8 cellular contexts compared by ENCODE assay signal in the genomic region with DNA sequence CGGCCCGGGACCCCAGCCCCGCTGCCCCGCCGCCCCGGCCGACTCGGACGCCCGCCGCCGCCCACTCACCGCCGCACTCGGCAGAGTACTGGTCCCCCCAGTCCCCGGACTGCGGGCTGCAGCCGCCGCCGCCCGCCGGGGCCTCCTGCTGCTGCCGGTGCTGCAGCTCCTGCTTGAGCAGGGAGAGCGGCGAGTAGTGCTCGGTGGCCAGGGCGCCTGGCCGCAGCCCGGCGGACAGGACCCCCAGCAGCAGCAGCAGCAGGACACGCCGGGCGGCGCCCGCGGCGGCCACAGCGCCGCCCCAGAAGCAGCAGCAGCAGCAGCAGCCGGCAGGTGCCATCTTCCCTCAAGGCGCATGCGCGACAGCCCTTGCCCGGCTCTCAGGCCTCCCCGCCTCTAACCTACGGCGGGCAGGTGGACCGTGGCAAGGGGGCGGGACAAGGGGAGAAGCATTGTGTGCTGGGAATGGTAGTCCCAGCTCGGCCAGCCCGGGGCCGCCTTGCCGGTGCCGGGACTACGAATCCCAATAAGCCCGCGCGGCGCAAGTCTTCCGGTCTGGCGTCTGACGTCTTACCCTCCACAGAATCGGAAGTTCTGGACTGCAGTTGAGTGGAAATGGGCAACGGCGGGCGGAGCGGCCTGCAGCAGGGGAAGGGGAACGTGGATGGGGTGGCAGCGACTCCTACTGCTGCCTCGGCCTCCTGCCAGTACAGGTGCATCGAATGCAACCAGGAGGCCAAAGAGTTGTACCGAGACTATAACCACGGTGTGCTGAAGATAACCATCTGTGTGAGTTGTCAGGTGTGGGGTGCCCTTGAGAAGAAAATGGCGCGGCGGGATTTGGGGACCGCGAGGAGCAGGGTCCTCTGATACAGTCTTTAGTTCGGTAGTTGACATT. TPM values are rescaled to one million over a fixed set of nuclear protein-coding genes. Genes with fewer than 3 reads are reported as not detected.
DNase-seq lines count a peak whose midpoint lies in the region; TF ChIP-seq lines count a peak whose summit lies in the region.

A gene (plus strand): TSS at position 604 of the 898 bp plus-strand sequence. CDS start 12 bp downstream, at position 616.
A gene with protein sequence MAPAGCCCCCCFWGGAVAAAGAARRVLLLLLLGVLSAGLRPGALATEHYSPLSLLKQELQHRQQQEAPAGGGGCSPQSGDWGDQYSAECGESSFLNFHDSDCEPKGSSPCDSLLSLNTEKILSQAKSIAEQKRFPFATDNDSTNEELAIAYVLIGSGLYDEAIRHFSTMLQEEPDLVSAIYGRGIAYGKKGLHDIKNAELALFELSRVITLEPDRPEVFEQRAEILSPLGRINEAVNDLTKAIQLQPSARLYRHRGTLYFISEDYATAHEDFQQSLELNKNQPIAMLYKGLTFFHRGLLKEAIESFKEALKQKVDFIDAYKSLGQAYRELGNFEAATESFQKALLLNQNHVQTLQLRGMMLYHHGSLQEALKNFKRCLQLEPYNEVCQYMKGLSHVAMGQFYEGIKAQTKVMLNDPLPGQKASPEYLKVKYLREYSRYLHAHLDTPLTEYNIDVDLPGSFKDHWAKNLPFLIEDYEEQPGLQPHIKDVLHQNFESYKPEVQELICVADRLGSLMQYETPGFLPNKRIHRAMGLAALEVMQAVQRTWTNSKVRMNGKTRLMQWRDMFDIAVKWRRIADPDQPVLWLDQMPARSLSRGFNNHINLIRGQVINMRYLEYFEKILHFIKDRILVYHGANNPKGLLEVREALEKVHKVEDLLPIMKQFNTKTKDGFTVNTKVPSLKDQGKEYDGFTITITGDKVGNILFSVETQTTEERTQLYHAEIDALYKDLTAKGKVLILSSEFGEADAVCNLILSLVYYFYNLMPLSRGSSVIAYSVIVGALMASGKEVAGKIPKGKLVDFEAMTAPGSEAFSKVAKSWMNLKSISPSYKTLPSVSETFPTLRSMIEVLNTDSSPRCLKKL (minus strand): TSS at position 371 of the 898 bp plus-strand sequence. CDS start 31 bp downstream, at position 340.

- no peaks in the 10 kb centered on the region for H3K36me3 Mint-ChIP-seq in nephron (ENCODE audit: low read depth)
- peaks cover 16% of the 10 kb centered on the region for H3K36me3 Mint-ChIP-seq in stimulated activated naive CD8-positive, alpha-beta T cell treated with anti-CD3 and anti-CD28 coated beads, Interleukin-15, Interleukin-2, amounts not matched to agents 100 ng/mL and 50 ng/mL, for 24 hours (ENCODE audit: low read depth)

- H3K4me1 Mint-ChIP-seq in nephron, result peaks cover 33% of the 10 kb centered on the region
- peaks cover 31% of the 10 kb centered on the region for H3K4me1 Mint-ChIP-seq in stimulated activated naive CD8-positive, alpha-beta T cell treated with anti-CD3 and anti-CD28 coated beads, Interleukin-15, Interleukin-2, amounts not matched to agents 100 ng/mL and 50 ng/mL, for 24 hours (ENCODE audit: low read depth)

- H3K27me3 Mint-ChIP-seq in nephron (ENCODE audit: low read depth), result no peaks in the 10 kb centered on the region
- no peaks in the 10 kb centered on the region for H3K27me3 Mint-ChIP-seq in stimulated activated naive CD8-positive, alpha-beta T cell treated with anti-CD3 and anti-CD28 coated beads, Interleukin-15, Interleukin-2, amounts not matched to agents 100 ng/mL and 50 ng/mL, for 24 hours

- H3K9me3 ChIP-seq in HAP-1 (no peaks in the 10 kb centered on the region), MG63 (no peaks in the 10 kb centered on the region)

- peak within 1 kb of the TSS; percentile 82 to 88 (median 87) for H3K27ac Mint-ChIP-seq in nephron
- peak within 1 kb of the TSS; percentile 94 for H3K27ac Mint-ChIP-seq in stimulated activated naive CD8-positive, alpha-beta T cell treated with anti-CD3 and anti-CD28 coated beads, Interleukin-15, Interleukin-2, amounts not matched to agents 100 ng/mL and 50 ng/mL, for 24 hours

- H3K4me1 ChIP-seq in HAP-1, result peaks cover 11% of the 10 kb centered on the region

- no peaks in the 10 kb centered on the region for H3K9me3 Mint-ChIP-seq in nephron
- H3K9me3 Mint-ChIP-seq in stimulated activated naive CD8-positive, alpha-beta T cell treated with anti-CD3 and anti-CD28 coated beads, Interleukin-15, Interleukin-2, amounts not matched to agents 100 ng/mL and 50 ng/mL, for 24 hours, result no peaks in the 10 kb centered on the region

- H3K4me3 ChIP-seq in HAP-1 (peak within 1 kb of the TSS; percentile 69), MG63 (peak within 1 kb of the TSS; percentile 81), fibroblast of pulmonary artery (replicated peaks; ENCODE audit: low read depth, low read length) (peak within 1 kb of the TSS; percentile 97)

- H3K27me3 ChIP-seq in HAP-1 (ENCODE audit: low read depth), result no peaks in the 10 kb centered on the region
- no peaks in the 10 kb centered on the region for H3K27me3 ChIP-seq in MG63

- DNase-seq in GDM1 (lab: John Stamatoyannopoulos, UW) (peak; percentile 97), HAP-1 (ENCODE audit: low spot score in 2 of 2) (peak; percentile 98 to 99), MG63 (peak; percentile 99), SHP77 treated with DMSO at 0.1 percent for 48 hours (lab: John Stamatoyannopoulos, UW) (peak; percentile 97), fibroblast of pulmonary artery (ENCODE audit: low read depth) (peak; percentile 99)
- peak; percentile 99 for DNase-seq in activated effector memory CD4-positive, alpha-beta T cell treated with anti-CD3 and anti-CD28 coated beads, Interleukin-2, amount 50 U/mL, for 16 hours

- TF ChIP-seq CTCF in fibroblast of pulmonary artery (IDR thresholded peaks at IDR 0.05; ENCODE audit: low read length, missing control alignments), result no peak
- peak in 2 of 3 experiments; percentile 18 to 50 for TF ChIP-seq CTCF in nephron (IDR thresholded peaks at IDR 0.05; ENCODE audit: unreplicated experiment in 3 of 3)

- peak within 1 kb of the TSS; percentile 88 to 96 (median 95) for H3K4me3 Mint-ChIP-seq in nephron
- H3K4me3 Mint-ChIP-seq in stimulated activated naive CD8-positive, alpha-beta T cell treated with anti-CD3 and anti-CD28 coated beads, Interleukin-15, Interleukin-2, amounts not matched to agents 100 ng/mL and 50 ng/mL, for 24 hours, result peak within 1 kb of the TSS; percentile 88

- peaks cover 5% of the 10 kb centered on the region for H3K36me3 ChIP-seq in HAP-1 (replicated peaks)
- H3K36me3 ChIP-seq in MG63, result peaks cover 29% of the 10 kb centered on the region

- in situ Hi-C loops in HAP-1 (cut with MboI; ENCODE audit: low sequenced_read_pairs), result no loop called here

RNA-seq across cellular contexts. Expression of the first gene that starts in this region (rescaled TPM):
- 4.3 and 8.1 TPM in 2 replicates for total RNA-seq in MG63 (2014; rRNA removed; shearing (Covaris generic); ENCODE audit: low replicate concordance)

RNA-seq across cellular contexts. Expression of the second gene that starts in this region (rescaled TPM):
- total RNA-seq in MG63 (2014; rRNA removed; shearing (Covaris generic); ENCODE audit: low replicate concordance), result 25.1 and 33.0 TPM in 2 replicates

Comparison
In these comparisons a context has a peak if more than half of its experiments do, and no peak if none do; other contexts are left out.
1. Peak in every context shown above with its lines: DNase-seq and H3K4me3 ChIP-seq.